23 cellular contexts compared by ENCODE assay signal in genomic region chr3:132538072-132538471, GRCh38. TPM values are rescaled to one million over a fixed set of nuclear protein-coding genes. Genes with fewer than 3 reads are reported as not detected.
"Had no signal": no experiment of that assay in that cellular context is flagged by ENCODE, and none has a peak within 500 bp of the region (broad histone marks: within the 10 kb centered on the region; RNA-seq: fewer than 3 reads in every experiment).

No MANE protein-coding gene starts in this region.

- H3K9me3 Mint-ChIP-seq: naive thymus-derived CD8-positive, alpha-beta T cell; stimulated activated memory B cell treated with anti-CD40 and anti-IgM and Interleukin-4, amounts not matched to agents 10 μg/mL and 1 μg/mL and 100 μg/mL, for 72 hours had no signal

- H3K4me3 ChIP-seq: dorsolateral prefrontal cortex, mucosa of descending colon, stomach, thoracic aorta, upper lobe of left lung, uterus had no signal

- H3K4me3 Mint-ChIP-seq: naive thymus-derived CD8-positive, alpha-beta T cell; stimulated activated memory B cell treated with anti-CD40 and anti-IgM and Interleukin-4, amounts not matched to agents 10 μg/mL and 1 μg/mL and 100 μg/mL, for 72 hours had no signal

- H3K27ac ChIP-seq: neutrophil, stomach, upper lobe of left lung, uterus had no signal

- ATAC-seq: left lobe of liver; mucosa of descending colon; naive thymus-derived CD8-positive, alpha-beta T cell; right cardiac atrium; stimulated activated memory B cell treated with anti-CD40 and anti-IgM and Interleukin-4, amounts not matched to agents 10 μg/mL and 1 μg/mL and 100 μg/mL, for 72 hours had no signal

- H3K9me3 ChIP-seq: mucosa of descending colon, neutrophil, stomach, thoracic aorta, upper lobe of left lung, uterus had no signal

- H3K4me1 ChIP-seq: uterus had no signal

- DNase-seq: cortex of kidney; dorsolateral prefrontal cortex; effector CD8-positive, alpha-beta T cell; foreskin melanocyte; head of caudate nucleus; hippocampal formation; mammary epithelial cell; mucosa of descending colon; naive thymus-derived CD8-positive, alpha-beta T cell; posterior cingulate gyrus; right cardiac atrium; stimulated activated CD4-positive, alpha-beta T cell treated with anti-CD3 and anti-CD28 coated beads, Interleukin-1b, Interleukin-23, amount 100 ng/mL, for 48 hours; stimulated activated CD4-positive, alpha-beta T cell treated with anti-CD3 and anti-CD28 coated beads, Interleukin-4, amount 100 ng/mL, for 24 hours; stomach; substantia nigra; upper lobe of left lung; uterus had no signal

- H3K27me3 Mint-ChIP-seq: naive thymus-derived CD8-positive, alpha-beta T cell; stimulated activated memory B cell treated with anti-CD40 and anti-IgM and Interleukin-4, amounts not matched to agents 10 μg/mL and 1 μg/mL and 100 μg/mL, for 72 hours had no signal

- H3K27me3 ChIP-seq: dorsolateral prefrontal cortex, neutrophil, stomach, upper lobe of left lung, uterus had no signal

- H3K36me3 ChIP-seq: uterus had no signal

- H3K27ac Mint-ChIP-seq: stimulated activated memory B cell treated with anti-CD40 and anti-IgM and Interleukin-4, amounts not matched to agents 10 μg/mL and 1 μg/mL and 100 μg/mL, for 72 hours had no signal

RNA-seq across cellular contexts. Expression of gene ACKR4, which starts 59.0 kb away (rescaled TPM):
- total RNA-seq: kidney epithelial cell, left lobe of liver had no signal
- polyA plus RNA-seq: neural cell had no signal
